20 cellular contexts compared by ENCODE assay signal in the genomic region with DNA sequence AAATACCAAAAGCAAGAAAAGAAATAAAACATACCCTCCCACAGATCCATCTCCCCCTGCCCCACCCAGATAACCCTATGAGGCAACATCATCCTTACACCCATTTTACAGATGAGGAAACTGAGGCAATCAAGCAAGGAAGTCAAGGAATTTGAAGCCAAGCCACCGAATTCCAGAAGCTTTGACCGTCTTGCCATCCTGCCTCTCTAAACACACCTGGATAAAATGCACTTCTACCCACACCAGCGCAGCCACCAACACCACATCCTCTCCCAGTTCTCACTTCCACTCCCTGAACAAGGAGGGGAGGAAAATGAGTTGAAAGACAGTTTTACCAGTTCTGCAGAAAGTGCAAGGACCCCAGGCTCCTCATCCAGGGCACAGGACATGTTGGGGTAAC. TPM values are rescaled to one million over a fixed set of nuclear protein-coding genes. Genes with fewer than 3 reads are reported as not detected.
A peak's percentile ranks its signal among the peaks of the same experiment; 100 is the strongest.
DNase-seq lines count a peak whose midpoint lies in the region; ATAC-seq, FAIRE-seq and TF ChIP-seq lines count a peak whose summit lies in the region.
"Had no signal": no experiment of that assay in that cellular context is flagged by ENCODE, and none has a peak within 500 bp of the region (broad histone marks: within the 10 kb centered on the region; RNA-seq: fewer than 3 reads in every experiment).

No MANE protein-coding gene starts in this region.

- no peaks in the 10 kb centered on the region for H3K4me1 ChIP-seq in CD4-positive, CD25-positive, alpha-beta regulatory T cell (ENCODE audit: control insufficient read depth, insufficient read depth, low read length, poor library complexity, severe bottlenecking)
- H3K4me1 ChIP-seq in GM12878 (ENCODE audit: control insufficient read depth, insufficient read depth, low read length) (peaks cover 28% of the 10 kb centered on the region), PC-9 (replicated peaks; ENCODE audit: insufficient read depth) (no peaks in the 10 kb centered on the region)

- 5% methylated on average over 3 of the region's 3 CpGs for WGBS in GM12878 (ENCODE audit: insufficient coverage, insufficient replicate concordance, low lambda C conversion rate, missing lambda C conversion rate)

- SMC1A ChIA-PET in GM12878 (lab: Charles Lee; ENCODE audit: uncharacterized antibody, unreplicated experiment), result interaction anchor here (0.6 to 19.0 kb wide), 4 partner anchors 9 to 33 kb away, joined by 3 to 185 read pairs (median 4); a partner anchor contains a TSS

- no TSS peak for BruUV-seq in GM12878 (replicated peaks; lab: Mats Ljungman, UMichigan)
- BruUV-seq in PC-9 (replicated peaks; lab: Mats Ljungman, UMichigan), result no TSS peak

- no peaks in the 10 kb centered on the region for H3K36me3 Mint-ChIP-seq in CD4-positive, CD25-positive, alpha-beta regulatory T cell
- H3K36me3 Mint-ChIP-seq in immature natural killer cell, result peaks cover 43 to 62% (median 45%) of the 10 kb centered on the region in 3 donors
- H3K36me3 Mint-ChIP-seq: CD4-positive, alpha-beta memory T cell; IgD-negative memory B cell had no signal

- POLR2A ChIA-PET in GM12878 (lab: Charles Lee) (interaction anchor here (1.2 kb wide), 1 partner anchor 8 kb away, joined by 3 read pairs; no protein-coding TSS in a partner anchor), PC-9 (lab: Charles Lee; ENCODE audit: unreplicated experiment) (no interaction called here)

- H3K4me2 ChIP-seq in GM12878 (ENCODE audit: control insufficient read depth, insufficient read depth) (peak overlapping the region; percentile 51; the same call in 1 of the 2 replicates), PC-9 (no peak overlapping the region)

- H3K9ac ChIP-seq in GM12878 (ENCODE audit: control insufficient read depth, insufficient read depth, low read length), result no peak overlapping the region
- H3K9ac ChIP-seq: GM23248 had no signal

- peak overlapping the region in 2 of 3 donors; percentile 50 to 76 for H3K27ac Mint-ChIP-seq in CD4-positive, CD25-positive, alpha-beta regulatory T cell
- peak overlapping the region; percentile 17 to 98 (median 91) for H3K27ac Mint-ChIP-seq in immature natural killer cell
- H3K27ac Mint-ChIP-seq: B cell, IgD-negative memory B cell had no signal

- H3F3A ChIP-seq in PC-9 (ENCODE audit: insufficient read depth, low read depth), result no peaks in the 10 kb centered on the region

- no peaks in the 10 kb centered on the region for H3K9me3 ChIP-seq in CD4-positive, CD25-positive, alpha-beta regulatory T cell (ENCODE audit: control insufficient read depth in 2 of 2, low read length in 2 of 2)
- H3K9me3 ChIP-seq in GM12878 (replicated peaks; ENCODE audit: control insufficient read depth, insufficient read depth, low read length), result peaks cover 4% of the 10 kb centered on the region; the same call in 2 of the 3 replicates
- H3K9me3 ChIP-seq in PC-9 (ENCODE audit: insufficient read depth, low read depth), result no peaks in the 10 kb centered on the region

- TF ChIP-seq EP300 in GM12878 (IDR thresholded peaks at IDR 0.05; ENCODE audit: borderline replicate concordance in 1 of 2, control insufficient read depth in 1 of 2, low read depth in 2 of 2, low read length in 2 of 2), result no peak

- H3K4me3 Mint-ChIP-seq in CD4-positive, CD25-positive, alpha-beta regulatory T cell, result no peak overlapping the region
- peak overlapping the region; percentile 70 to 83 (median 79) for H3K4me3 Mint-ChIP-seq in immature natural killer cell
- H3K4me3 Mint-ChIP-seq: B cell; CD4-positive, alpha-beta memory T cell; IgD-negative memory B cell had no signal

- no peak for TF ChIP-seq RAD21 in GM12878 (IDR thresholded peaks at IDR 0.05; ENCODE audit: insufficient read depth, low read depth, low read length)

- peaks cover 0 to 3% (median 0%) of the 10 kb centered on the region in 7 donors for H3K9me3 Mint-ChIP-seq in CD4-positive, CD25-positive, alpha-beta regulatory T cell
- H3K9me3 Mint-ChIP-seq in immature natural killer cell, result no peaks in the 10 kb centered on the region

- RAD21 ChIA-PET in GM12878 (lab: Charles Lee; ENCODE audit: unreplicated experiment), result interaction anchor here (1.3 to 4.7 kb wide), 3 partner anchors 9 to 12 kb away, joined by 3 to 23 read pairs (median 7); no protein-coding TSS in a partner anchor

- H3K27me3 Mint-ChIP-seq in CD4-positive, CD25-positive, alpha-beta regulatory T cell, result peaks cover 13% of the 10 kb centered on the region
- peaks cover 0 to 3% (median 0%) of the 10 kb centered on the region in 3 donors for H3K27me3 Mint-ChIP-seq in immature natural killer cell (ENCODE audit: low read depth in 3 of 3)

- TF ChIP-seq CTCF in GM12878 (IDR thresholded peaks at IDR 0.05 in 2 of 3, conservative IDR thresholded peaks at IDR 0.05 in 1 of 3; ENCODE audit: control insufficient read depth in 2 of 3, extremely low read depth in 1 of 3, insufficient read depth in 1 of 3, low read depth in 3 of 3, low read length in 3 of 3), result no peak
- TF ChIP-seq CTCF in PC-9 (conservative IDR thresholded peaks at IDR 0.05), result no peak

- no peak for TF ChIP-seq POLR2A in GM12891 (IDR thresholded peaks at IDR 0.05; ENCODE audit: low read depth, low read length)
- TF ChIP-seq POLR2A in GM12878 (IDR thresholded peaks at IDR 0.05; ENCODE audit: low read depth, low read length), result no peak

- FAIRE-seq in GM12891 (lab: Jason Lieb, UNC) (no peak), GM12878 (lab: Jason Lieb, UNC) (no peak)
- FAIRE-seq: A204.1, D721Med, G401.6 had no signal

- intact Hi-C loops in GM12878 (cut with micrococcal nuclease; ENCODE audit: unreplicated experiment) (no loop called here), PC-9 (cut with micrococcal nuclease; ENCODE audit: unreplicated experiment) (no loop called here)

- H2AFZ ChIP-seq in GM12878 (ENCODE audit: control insufficient read depth, low read depth, low read length) (no peak overlapping the region), PC-9 (no peak overlapping the region)
- H2AFZ ChIP-seq: GM23248 had no signal

- H4K20me1 ChIP-seq in GM12878 (ENCODE audit: control insufficient read depth, insufficient read depth), result no peaks in the 10 kb centered on the region
- no peaks in the 10 kb centered on the region for H4K20me1 ChIP-seq in PC-9 (ENCODE audit: insufficient read depth)

- no peak overlapping the region for H3K27ac ChIP-seq in CD4-positive, CD25-positive, alpha-beta regulatory T cell (ENCODE audit: insufficient read depth, low read length, poor library complexity, severe bottlenecking)
- H3K27ac ChIP-seq in GM12878 (ENCODE audit: control insufficient read depth, insufficient read depth) (no peak overlapping the region), PC-9 (no peak overlapping the region)
- H3K27ac ChIP-seq: GM23248 had no signal

- H3K36me3 ChIP-seq in CD4-positive, CD25-positive, alpha-beta regulatory T cell (ENCODE audit: control insufficient read depth, insufficient read depth, low read length), result no peaks in the 10 kb centered on the region
- no peaks in the 10 kb centered on the region for H3K36me3 ChIP-seq in GM12878 (ENCODE audit: control insufficient read depth in 2 of 2, insufficient read depth in 2 of 2, low read length in 1 of 2)
- H3K36me3 ChIP-seq in PC-9 (ENCODE audit: low read depth), result no peaks in the 10 kb centered on the region

- H3K4me3 ChIP-seq in CD4-positive, CD25-positive, alpha-beta regulatory T cell (ENCODE audit: low read depth, low read length), result no peak overlapping the region
- H3K4me3 ChIP-seq in GM12878 (no peak overlapping the region), PC-9 (no peak overlapping the region)
- H3K4me3 ChIP-seq: GM23248 had no signal

- H3K27me3 ChIP-seq in CD4-positive, CD25-positive, alpha-beta regulatory T cell (ENCODE audit: control insufficient read depth, insufficient read depth, low read length), result no peaks in the 10 kb centered on the region
- no peaks in the 10 kb centered on the region for H3K27me3 ChIP-seq in GM12878 (replicated peaks in 1 of 2; ENCODE audit: control insufficient read depth in 2 of 2, insufficient read depth in 2 of 2, low read length in 1 of 2)
- peaks cover 47% of the 10 kb centered on the region for H3K27me3 ChIP-seq in PC-9 (ENCODE audit: insufficient read depth, low read depth)

- peaks cover 0 to 4% (median 0%) of the 10 kb centered on the region in 4 donors for H3K4me1 Mint-ChIP-seq in CD4-positive, CD25-positive, alpha-beta regulatory T cell
- H3K4me1 Mint-ChIP-seq in immature natural killer cell, result peaks cover 94 to 100% of the 10 kb centered on the region in 2 donors
- H3K4me1 Mint-ChIP-seq: B cell had no signal

- H3K79me2 ChIP-seq in GM12878 (ENCODE audit: control insufficient read depth, insufficient read depth, low read length) (no peaks in the 10 kb centered on the region; the same call in 1 of the 2 replicates), PC-9 (ENCODE audit: low read depth) (no peaks in the 10 kb centered on the region)

- ATAC-seq in CD4-positive, CD25-positive, alpha-beta regulatory T cell (ENCODE audit: low read depth in 2 of 2), result no peak
- ATAC-seq in GM12878, result peak; percentile 11; the same call in 2 of the 3 replicates

- CTCF ChIA-PET in GM12878 (lab: Yijun Ruan, JAX) (interaction anchor here (1.4 to 1.9 kb wide), 2 partner anchors 8 to 10 kb away, joined by 3 to 5 read pairs; no protein-coding TSS in a partner anchor), PC-9 (lab: Charles Lee) (no interaction called here)

- H3K9me2 ChIP-seq in PC-9 (ENCODE audit: insufficient read depth), result no peaks in the 10 kb centered on the region

- no peak for DNase-seq in CD4-positive, CD25-positive, alpha-beta regulatory T cell
- no peak for DNase-seq in GM12891 (ENCODE audit: insufficient read length, low spot score)
- no peak for DNase-seq in GM12878 (ENCODE audit: low read depth, low spot score)
- DNase-seq in immature natural killer cell, result no peak
- no peak for DNase-seq in RPMI8226
- no peak for DNase-seq in NCI-H748 treated with DMSO at 0.1 percent for 48 hours (lab: John Stamatoyannopoulos, UW)
- DNase-seq in PC-9, result no peak
- DNase-seq: CD4-positive, alpha-beta memory T cell; COR-L47; DMS153; DMS79 treated with DMSO at 0.1 percent for 48 hours; EL; H7 had no signal

- in situ Hi-C loops in GM12878 (cut with MboI), result no loop called here

RNA-seq across cellular contexts. Expression of a gene that starts 13.6 kb away (rescaled TPM):
- 1.1 TPM for total RNA-seq in CD4-positive, CD25-positive, alpha-beta regulatory T cell
- polyA plus RNA-seq in CD4-positive, CD25-positive, alpha-beta regulatory T cell, result 1 to 10 TPM in 1 of 4 donors, under 1 TPM in 3; 0.18 to 1.6 (median 0.29) TPM
- polyA plus RNA-seq in GM12891 (2012; ENCODE audit: low read depth, missing spikeins), result 11.8 TPM
- total RNA-seq in GM12878 (2013; cell fraction: nucleolus; rRNA removed), result 23.1 and 24.6 TPM in 2 replicates
- 27.8 and 30.1 TPM in 2 replicates for total RNA-seq in GM12878 (2014; rRNA removed)
- total RNA-seq in GM12878 (2014; rRNA removed; fragmentation: Illumina TruSeq; extraction: Trizol), result 26.2 and 28.0 TPM in 2 replicates
- total RNA-seq in GM12878 (2021), result 52.3 and 53.2 TPM in 2 replicates
- polyA plus RNA-seq in GM12878 (2011; ENCODE audit: low read depth), result 23.8 TPM
- polyA plus RNA-seq in GM12878 (2011; rRNA removed), result 31.8 and 41.5 TPM in 2 replicates
- 28.7 and 39.8 TPM in 2 replicates for polyA plus RNA-seq in GM12878 (2011; cell fraction: cytosol; rRNA removed)
- 21.0 and 27.4 TPM in 2 replicates for polyA plus RNA-seq in GM12878 (2011; cell fraction: nucleus; rRNA removed)
- polyA plus RNA-seq in GM12878 (2012), result 12.8 and 13.5 TPM in 2 replicates
- polyA plus RNA-seq in GM12878 (2014; fragmentation: Illumina TruSeq; extraction: Trizol), result 43.6 and 61.3 TPM in 2 replicates
- polyA plus RNA-seq in GM12878 (2014; fragmentation: Nextera tagmentation; extraction: Ambion mirVana), result 10 to 100 TPM; 13.8 to 17.4 TPM
- 19.3 and 21.3 TPM in 2 replicates for polyA plus RNA-seq in GM12878 (2014; rRNA removed)
- 10 to 100 TPM; 25.1 to 26.2 TPM for polyA plus RNA-seq in GM12878 (2016; fragmentation: Nextera tagmentation; extraction: Ambion mirVana)
- polyA minus RNA-seq in GM12878 (2011; rRNA and poly(A)+ RNA removed), result 89.3 and 134 TPM in 2 replicates
- polyA minus RNA-seq in GM12878 (2011; cell fraction: cytosol; rRNA and poly(A)+ RNA removed), result 9.1 and 9.9 TPM in 2 replicates
- polyA minus RNA-seq in GM12878 (2011; cell fraction: nucleus; rRNA and poly(A)+ RNA removed), result 7.6 and 11.5 TPM in 2 replicates
- 10 to 100 TPM; 32.5 to 83.7 (median 49.6) TPM for polyA plus RNA-seq in immature natural killer cell
- not detected in 2 replicates for total RNA-seq in PC-9 (2021)
- total RNA-seq: HT-29 had no signal

Comparison
In these comparisons a context has a peak if more than half of its experiments do, and no peak if none do; other contexts are left out.
1. H3K4me3 Mint-ChIP-seq: peak in immature natural killer cell (5 of 5); none in CD4-positive, CD25-positive, alpha-beta regulatory T cell (0 of 4).
2. RNA of a gene that starts 13.6 kb away (total RNA-seq): 23.1 to 53.2 TPM in GM12878; 1.1 TPM in CD4-positive, CD25-positive, alpha-beta regulatory T cell (single experiment) and not detected in PC-9; every median in the first group is over 10 times any median in the second.